Comparison of ENCODE assay signal across 8 cellular contexts in the genomic region with DNA sequence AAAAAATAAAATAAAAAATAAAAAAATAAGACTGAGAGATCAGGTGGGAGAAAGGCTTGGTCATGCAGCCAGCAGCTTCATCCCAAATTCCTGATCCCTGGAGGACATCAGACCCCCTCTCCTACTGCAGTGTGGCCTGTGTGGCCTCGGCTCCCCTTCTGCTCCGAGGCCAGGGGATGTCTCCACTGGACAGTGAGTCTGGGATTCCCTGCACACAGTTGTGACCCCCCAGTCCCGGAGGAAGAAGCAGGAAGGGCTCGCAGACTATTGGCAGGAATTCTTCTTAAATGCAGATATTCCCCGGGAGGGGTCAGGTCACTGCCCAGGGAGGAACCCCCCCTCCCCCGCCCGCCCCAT. TPM values are rescaled to one million over a fixed set of nuclear protein-coding genes. Genes with fewer than 3 reads are reported as not detected.
DNase-seq lines count a peak whose midpoint lies in the region; ATAC-seq and TF ChIP-seq lines count a peak whose summit lies in the region.

No MANE protein-coding gene starts in this region.

- H3K4me3 ChIP-seq in heart right ventricle = peak overlapping the region in 9 of 10 donors; percentile 68 to 83 (median 77)
- peak overlapping the region; percentile 89 for H3K4me3 ChIP-seq in skeletal muscle satellite cell (ENCODE audit: low read length)

- peak overlapping the region; percentile 100 for H3K4me2 ChIP-seq in skeletal muscle satellite cell (ENCODE audit: low read length)

- WGBS in heart right ventricle, 2 donors = 1% methylated on average over 7 of the region's 7 CpGs

- intact Hi-C loops in heart right ventricle (cut with DNase I) = no loop called here

- H3K27ac ChIP-seq in RWPE1 = peak overlapping the region; percentile 83
- H3K27ac ChIP-seq in heart right ventricle = no peak overlapping the region

- ATAC-seq in GM21423 (IDR thresholded peaks at IDR 0.05; ENCODE audit: unreplicated experiment) = peak; percentile 8
- peak in 7 of 8 donors; percentile 2 to 54 (median 35) for ATAC-seq in heart right ventricle

- H3K36me3 ChIP-seq in heart right ventricle (no peaks in the 10 kb centered on the region), skeletal muscle satellite cell (ENCODE audit: insufficient read depth, low read length) (no peaks in the 10 kb centered on the region)

- TF ChIP-seq CTCF in RWPE1 (conservative IDR thresholded peaks at IDR 0.05; ENCODE audit: low read depth) (no peak), heart right ventricle (IDR thresholded peaks at IDR 0.05) (no peak)

- POLR2A ChIA-PET in RWPE1 (lab: Yijun Ruan, JAX; ENCODE audit: low non-redundant PET) = interaction anchor here (0.9 kb wide), 1 partner anchor 523 kb away, joined by 4 read pairs; the partner anchor contains the start of gene ZNF136

- no peak overlapping the region for H3K9ac ChIP-seq in skeletal muscle satellite cell (ENCODE audit: low read depth, low read length)

- CTCF ChIA-PET in RWPE1 (lab: Yijun Ruan, JAX) = no interaction called here

- H3K9me3 ChIP-seq in heart right ventricle (no peaks in the 10 kb centered on the region), skeletal muscle satellite cell (replicated peaks; ENCODE audit: low read length) (no peaks in the 10 kb centered on the region)

- H3K4me1 ChIP-seq in heart right ventricle (peaks cover 0 to 15% (median 7%) of the 10 kb centered on the region in 9 donors), skeletal muscle satellite cell (ENCODE audit: control insufficient read depth, insufficient read depth, low read length) (no peaks in the 10 kb centered on the region)

- DNase-seq in RWPE1 (ENCODE audit: low spot score) (no peak), heart right ventricle (no peak), amniotic stem cell (lab: John Stamatoyannopoulos, UW) (no peak), HCEC 1CT (no peak), Ammon's horn (ENCODE audit: low spot score) (no peak), NCI-H1694 treated with DMSO at 0.1 percent for 48 hours (lab: John Stamatoyannopoulos, UW) (no peak)

- no peaks in the 10 kb centered on the region for H3K27me3 ChIP-seq in heart right ventricle
- no peaks in the 10 kb centered on the region for H3K27me3 ChIP-seq in skeletal muscle satellite cell (ENCODE audit: control insufficient read depth, insufficient read depth, low read length)

RNA-seq across cellular contexts. Expression of gene ZNF627, which starts 41.9 kb away (rescaled TPM):
- total RNA-seq in heart right ventricle = 1 to 10 TPM; 5.3 to 9.8 (median 6.7) TPM
- polyA plus RNA-seq in heart right ventricle = 1 to 10 TPM; 3.6 to 4.1 TPM
- total RNA-seq in skeletal muscle satellite cell (2012; rRNA removed) = 12.5 and 13.2 TPM in 2 replicates
